8 cellular contexts compared by ENCODE assay signal in the genomic region with DNA sequence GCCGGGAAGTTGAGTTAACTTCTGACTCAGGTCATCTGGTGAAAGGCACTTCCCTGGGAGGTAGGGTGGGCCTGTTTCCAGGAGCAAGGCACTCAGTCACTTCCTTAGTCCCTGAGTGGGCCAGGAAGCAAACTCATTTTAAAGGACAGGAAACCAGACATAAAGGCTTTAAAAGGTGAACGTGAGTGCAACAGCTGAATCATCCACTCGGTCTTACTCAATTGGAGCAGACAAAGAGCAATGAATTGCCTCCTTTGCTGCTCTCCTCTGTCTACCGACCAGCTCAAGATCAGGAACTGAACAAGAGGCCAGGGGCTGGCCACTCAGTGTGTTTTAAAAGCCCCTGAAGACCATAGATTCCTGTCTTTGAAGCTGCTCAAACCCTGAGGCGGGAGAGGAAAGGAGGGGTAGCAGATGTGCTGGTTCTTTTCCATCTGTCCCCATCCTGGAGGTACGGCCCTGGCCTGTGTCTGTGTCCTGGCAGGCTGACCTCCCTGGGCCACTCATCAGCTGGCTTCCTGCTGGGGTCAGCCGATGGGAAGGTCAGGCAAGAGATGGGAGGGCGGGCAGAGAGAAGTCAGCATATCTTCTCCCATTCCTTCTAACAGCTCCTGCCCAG.
DNase-seq lines count a peak whose midpoint lies in the region; ATAC-seq lines count a peak whose summit lies in the region.

No MANE protein-coding gene starts in this region.

- H3K4me3 ChIP-seq in ACC112 (ENCODE audit: low read depth, low read length), result no peak overlapping the region

- no peaks in the 10 kb centered on the region for H3K36me3 ChIP-seq in ACC112 (ENCODE audit: insufficient read depth, low read length)

- no peaks in the 10 kb centered on the region for H3K79me2 ChIP-seq in ACC112 (ENCODE audit: control insufficient read depth, insufficient read depth, low read length, unreplicated experiment)

- H3K27me3 ChIP-seq in ACC112 (ENCODE audit: insufficient read depth, low read length), result no peaks in the 10 kb centered on the region

- H3K36me3 Mint-ChIP-seq in activated naive CD8-positive, alpha-beta T cell treated with anti-CD3 and anti-CD28 coated beads, Interleukin-2, amount 10 ng/mL, durations not matched to agents 7 days and 5 days, result no peaks in the 10 kb centered on the region

- H2AFZ ChIP-seq in ACC112 (ENCODE audit: low read length, unreplicated experiment), result peak overlapping the region; percentile 24

- H3K27me3 Mint-ChIP-seq in activated naive CD8-positive, alpha-beta T cell treated with anti-CD3 and anti-CD28 coated beads, Interleukin-2, amount 10 ng/mL, durations not matched to agents 7 days and 5 days, result peaks cover 11% of the 10 kb centered on the region

- POLR2A ChIA-PET in activated naive CD8-positive, alpha-beta T cell treated with anti-CD3 and anti-CD28 coated beads, Interleukin-2, amount 10 ng/mL, durations not matched to agents 7 days and 5 days (lab: Charles Lee), result no interaction called here

- H3K27ac ChIP-seq in ACC112 (ENCODE audit: low read depth, low read length) (peak overlapping the region; percentile 84), substantia nigra (ENCODE audit: low read depth, low read length, poor library complexity, severe bottlenecking) (peak overlapping the region; percentile 33)

- H3K4me1 Mint-ChIP-seq in activated naive CD8-positive, alpha-beta T cell treated with anti-CD3 and anti-CD28 coated beads, Interleukin-2, amount 10 ng/mL, durations not matched to agents 7 days and 5 days, result peaks cover 12% of the 10 kb centered on the region

- peaks cover 40% of the 10 kb centered on the region for H3K4me1 ChIP-seq in ACC112 (ENCODE audit: control insufficient read depth, insufficient read depth, low read length, unreplicated experiment)

- H3K27ac Mint-ChIP-seq in activated naive CD8-positive, alpha-beta T cell treated with anti-CD3 and anti-CD28 coated beads, Interleukin-2, amount 10 ng/mL, durations not matched to agents 7 days and 5 days, result peak overlapping the region; percentile 14

- H3K4me3 Mint-ChIP-seq in activated naive CD8-positive, alpha-beta T cell treated with anti-CD3 and anti-CD28 coated beads, Interleukin-2, amount 10 ng/mL, durations not matched to agents 7 days and 5 days, result no peak overlapping the region

- H3K9me3 Mint-ChIP-seq in activated naive CD8-positive, alpha-beta T cell treated with anti-CD3 and anti-CD28 coated beads, Interleukin-2, amount 10 ng/mL, durations not matched to agents 7 days and 5 days, result no peaks in the 10 kb centered on the region

- DNase-seq in HS-5 (ENCODE audit: low read depth) (peak; percentile 97), hepatic stellate cell (ENCODE audit: low spot score) (peak; percentile 41), substantia nigra (lab: John Stamatoyannopoulos, UW) (no peak), NAMALWA (ENCODE audit: low spot score) (no peak)
- DNase-seq in activated naive CD8-positive, alpha-beta T cell treated with anti-CD3 and anti-CD28 coated beads, Interleukin-2, amount 10 ng/mL, durations not matched to agents 7 days and 5 days, result no peak

- ATAC-seq in activated naive CD8-positive, alpha-beta T cell treated with anti-CD3 and anti-CD28 coated beads, Interleukin-2, amount 10 ng/mL, durations not matched to agents 7 days and 5 days (ENCODE audit: low read depth), result peak; percentile 71
- ATAC-seq in HG03457 (IDR thresholded peaks at IDR 0.05; ENCODE audit: unreplicated experiment) (no peak), GM18861 (IDR thresholded peaks at IDR 0.05; ENCODE audit: unreplicated experiment) (no peak)

Comparison
In these comparisons a context has a peak if more than half of its experiments do, and no peak if none do; other contexts are left out.
1. DNase-seq: peak in HS-5 (single experiment) and hepatic stellate cell (single experiment); none in activated naive CD8-positive, alpha-beta T cell treated with anti-CD3 and anti-CD28 coated beads, Interleukin-2, amount 10 ng/mL, durations not matched to agents 7 days and 5 days (single experiment), substantia nigra (0 of 49) and NAMALWA (single experiment).